In the genomic region with DNA sequence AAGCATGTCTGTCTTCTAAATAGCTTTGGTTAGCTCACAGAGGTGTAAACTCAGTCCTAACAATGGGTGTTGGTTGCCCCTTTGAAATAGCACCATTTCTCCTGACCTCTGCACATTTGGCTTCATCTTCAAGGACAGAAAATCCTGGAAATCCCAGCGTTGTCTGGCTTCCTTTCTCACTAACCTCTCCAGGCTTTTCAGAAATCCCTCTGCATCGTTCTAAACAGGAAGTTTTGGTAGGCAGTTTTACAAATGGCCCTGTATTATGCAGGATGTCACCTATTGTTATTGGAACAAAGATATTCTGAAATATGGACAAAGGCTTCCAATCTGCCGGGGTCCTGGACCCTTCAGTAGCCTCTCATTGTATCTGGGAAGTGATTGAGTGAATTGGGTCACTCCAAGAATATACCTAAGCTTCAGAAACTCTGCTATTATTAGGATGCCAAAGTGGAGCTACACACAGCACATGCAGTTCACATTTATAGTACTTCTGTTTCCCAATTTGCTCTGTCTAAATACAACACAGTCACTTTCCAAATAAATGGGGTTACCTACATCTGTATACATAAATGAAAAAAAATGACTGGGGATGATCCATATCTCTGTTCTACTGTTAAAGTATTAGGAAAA, we compare ENCODE assay signal across 16 cellular contexts.
"Had no signal": no experiment of that assay in that cellular context is flagged by ENCODE, and none has a peak within 500 bp of the region (broad histone marks: within the 10 kb centered on the region; RNA-seq: fewer than 3 reads in every experiment).

No MANE protein-coding gene starts in this region.

- H3K9me3 ChIP-seq: gastrocnemius medialis, vagina had no signal

- H3K9me3 Mint-ChIP-seq: natural killer cell treated with Interleukin-12 subunit alpha and Interleukin-12 subunit beta and Interleukin-15 and Interleukin-18, amount 100 ng/mL, for 72 hours had no signal

- ATAC-seq: gastrocnemius medialis; natural killer cell treated with Interleukin-12 subunit alpha and Interleukin-12 subunit beta and Interleukin-15 and Interleukin-18, amount 100 ng/mL, for 72 hours had no signal

- H3K4me3 ChIP-seq: dorsolateral prefrontal cortex, gastrocnemius medialis, hepatocyte, lung, tibial artery, vagina had no signal

- H3K4me2 ChIP-seq: hepatocyte had no signal

- H2AFZ ChIP-seq: hepatocyte had no signal

- H3K27ac Mint-ChIP-seq: activated B cell treated with CpG ODN at 0.5 μM for 24 hours; activated CD4-positive, alpha-beta T cell treated with anti-CD3 and anti-CD28 coated beads, Interleukin-2, amount 10 ng/mL, durations not matched to agents 24 days and 14 days had no signal

- H3K27me3 ChIP-seq: gastrocnemius medialis, hepatocyte, tibial artery, vagina had no signal

- H3K27ac ChIP-seq: dorsolateral prefrontal cortex, gastrocnemius medialis, hepatocyte, tibial artery, vagina had no signal

- H3K36me3 ChIP-seq: gastrocnemius medialis, tibial artery, vagina had no signal

- H3K79me2 ChIP-seq: hepatocyte had no signal

- DNase-seq: activated B cell treated with CpG ODN at 0.5 μM for 24 hours; activated CD4-positive, alpha-beta T cell treated with anti-CD3 and anti-CD28 coated beads, Interleukin-2, amount 10 ng/mL, durations not matched to agents 24 days and 14 days; activated CD8-positive, alpha-beta memory T cell treated with anti-CD3 and anti-CD28 coated beads for 24 hours; activated naive CD4-positive, alpha-beta T cell treated with Interleukin-2 at 50 U/mL for 16 hours; central memory CD4-positive, alpha-beta T cell; dorsolateral prefrontal cortex; gastrocnemius medialis; small intestine; T-helper 2 cell; tibial artery had no signal

- H3K4me1 ChIP-seq: vagina had no signal

- H3K4me3 Mint-ChIP-seq: activated B cell treated with CpG ODN at 0.5 μM for 24 hours; activated CD4-positive, alpha-beta T cell treated with anti-CD3 and anti-CD28 coated beads, Interleukin-2, amount 10 ng/mL, durations not matched to agents 24 days and 14 days; natural killer cell treated with Interleukin-12 subunit alpha and Interleukin-12 subunit beta and Interleukin-15 and Interleukin-18, amount 100 ng/mL, for 72 hours had no signal

- FAIRE-seq: endometrium, small intestine, TTC549 had no signal

- H3K4me1 Mint-ChIP-seq: activated B cell treated with CpG ODN at 0.5 μM for 24 hours had no signal

- H3K27me3 Mint-ChIP-seq: activated B cell treated with CpG ODN at 0.5 μM for 24 hours; activated CD4-positive, alpha-beta T cell treated with anti-CD3 and anti-CD28 coated beads, Interleukin-2, amount 10 ng/mL, durations not matched to agents 24 days and 14 days; natural killer cell treated with Interleukin-12 subunit alpha and Interleukin-12 subunit beta and Interleukin-15 and Interleukin-18, amount 100 ng/mL, for 72 hours had no signal
